In the genomic region with DNA sequence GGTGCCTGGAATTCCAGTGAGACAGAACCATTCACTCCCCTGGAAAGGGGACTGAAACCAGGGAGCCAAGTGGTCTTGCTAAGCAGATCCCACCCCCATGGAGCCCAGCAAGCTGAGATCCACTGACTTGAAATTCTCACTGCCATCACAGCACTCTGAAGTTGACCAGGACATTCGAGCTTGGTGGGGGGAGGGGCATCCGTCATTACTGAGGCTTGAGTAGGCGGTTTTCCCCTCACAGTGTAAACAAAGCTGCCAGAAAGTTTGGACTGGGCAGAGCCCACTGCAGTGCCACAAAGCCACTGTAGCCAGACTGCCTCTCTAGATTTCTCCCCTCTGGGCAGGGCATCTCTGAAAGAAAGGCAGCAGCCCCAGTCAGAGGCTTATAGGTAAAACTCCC, we compare ENCODE assay signal across 7 cellular contexts.
DNase-seq lines count a peak whose midpoint lies in the region.
"Not testable (repeated sequence)": the region's sequence is repeated elsewhere in the genome, so short reads cannot be mapped to it uniquely, and the experiment has no call there.

No MANE protein-coding gene starts in this region.

- intact Hi-C loops in posterior vena cava (cut with DNase I), result not testable (repeated sequence)

- DNase-seq in COLO668 (lab: John Stamatoyannopoulos, UW; ENCODE audit: unreplicated experiment) (peak; percentile 30), ELF-1 (ENCODE audit: low read depth, low spot score) (peak; percentile 68), HT1080 (ENCODE audit: low read depth) (peak; percentile 7), NCI-H69 (lab: John Stamatoyannopoulos, UW) (peak; percentile 46), T1000 (lab: John Stamatoyannopoulos, UW) (peak; percentile 35), left kidney (ENCODE audit: low read depth, low spot score) (peak; percentile 68), posterior vena cava (ENCODE audit: low spot score) (peak; percentile 12)

Comparison
In these comparisons a context has a peak if more than half of its experiments do, and no peak if none do; other contexts are left out.
1. Peak in every context shown above with its lines: DNase-seq.
2. DNase-seq: peak in every context shown above with its lines; median percentile 68 in ELF-1; 68 in left kidney; 46 in NCI-H69; 35 in T1000; 30 in COLO668; 12 in posterior vena cava; 7 in HT1080.